Comparison of ENCODE assay signal across 12 cellular contexts in genomic region chr3:110069641-110070538, GRCh38.
A peak's percentile ranks its signal among the peaks of the same experiment; 100 is the strongest.
DNase-seq lines count a peak whose midpoint lies in the region; ATAC-seq and TF ChIP-seq lines count a peak whose summit lies in the region.
"Had no signal": no experiment of that assay in that cellular context is flagged by ENCODE, and none has a peak within 500 bp of the region (broad histone marks: within the 10 kb centered on the region; RNA-seq: fewer than 3 reads in every experiment).

No MANE protein-coding gene starts in this region.

- H3K36me3 ChIP-seq in trophoblast cell (ENCODE audit: control insufficient read depth in 1 of 2, insufficient read depth in 2 of 2, low read length in 2 of 2), result no peaks in the 10 kb centered on the region
- H3K36me3 ChIP-seq in gastrocnemius medialis, result no peaks in the 10 kb centered on the region

- DNase-seq in DMS53 (lab: John Stamatoyannopoulos, UW) (peak; percentile 18), DMS53 treated with DMSO at 0.1 percent for 48 hours (lab: John Stamatoyannopoulos, UW; ENCODE audit: unreplicated experiment) (no peak), OCI-M1 (lab: John Stamatoyannopoulos, UW) (peak; percentile 45), fibroblast of pulmonary artery (ENCODE audit: low read depth) (peak; percentile 88), trophoblast cell (peak; percentile 35 to 42), gastrocnemius medialis (no peak), NCI-H1694 treated with DMSO at 0.1 percent for 48 hours (lab: John Stamatoyannopoulos, UW) (no peak)
- DNase-seq: activated gamma-delta T cell treated with Interleukin-2 at 50 U/mL for 16 hours, NCI-H1436 treated with DMSO at 0.1 percent for 48 hours had no signal

- H4K12ac ChIP-seq in trophoblast cell (ENCODE audit: low read depth, low read length), result no peak overlapping the region

- in situ Hi-C loops in gastrocnemius medialis (cut with MboI; ENCODE audit: low sequenced_read_pairs in 4 of 4), result no loop called here

- no CpG with 5 or more reads among the region's 2 CpGs for WGBS in trophoblast cell (ENCODE audit: extremely low coverage, insufficient coverage, insufficient read length)

- intact Hi-C loops in gastrocnemius medialis (cut with DNase I; ENCODE audit: low total_unique reads), result no loop called here

- no peaks in the 10 kb centered on the region for H3K79me1 ChIP-seq in trophoblast cell (ENCODE audit: low read length)

- no peak overlapping the region for H2BK120ac ChIP-seq in trophoblast cell (ENCODE audit: insufficient read depth, low read length, poor library complexity)

- no peak overlapping the region for H3K18ac ChIP-seq in trophoblast cell (ENCODE audit: low read length)

- no peak overlapping the region for H2BK5ac ChIP-seq in trophoblast cell (ENCODE audit: low read depth, low read length, poor library complexity)

- H4K8ac ChIP-seq in trophoblast cell (ENCODE audit: low read depth, low read length), result no peak overlapping the region

- H3K9me3 ChIP-seq in trophoblast cell (ENCODE audit: insufficient read depth, low read depth, low read length) (peaks cover 6% of the 10 kb centered on the region), gastrocnemius medialis (no peaks in the 10 kb centered on the region)

- no peaks in the 10 kb centered on the region for H3K27me3 ChIP-seq in trophoblast cell (ENCODE audit: insufficient read depth, low read length)
- no peaks in the 10 kb centered on the region for H3K27me3 ChIP-seq in gastrocnemius medialis

- no peak overlapping the region for H3K4ac ChIP-seq in trophoblast cell (ENCODE audit: low read depth, low read length)

- ATAC-seq in GM21360 (IDR thresholded peaks at IDR 0.05; ENCODE audit: unreplicated experiment) (no peak), gastrocnemius medialis (no peak)
- ATAC-seq: left lobe of liver had no signal

- H3K4me1 ChIP-seq in trophoblast cell (ENCODE audit: control insufficient read depth in 1 of 2, insufficient read depth in 2 of 2, low read length in 2 of 2), result no peaks in the 10 kb centered on the region
- no peaks in the 10 kb centered on the region for H3K4me1 ChIP-seq in gastrocnemius medialis

- TF ChIP-seq POLR2A in gastrocnemius medialis (IDR thresholded peaks at IDR 0.05), result no peak

- H3K27ac ChIP-seq in trophoblast cell (ENCODE audit: low read depth, low read length) (no peak overlapping the region), gastrocnemius medialis (no peak overlapping the region)
- H3K27ac ChIP-seq: 22Rv1 had no signal

- H3K14ac ChIP-seq in trophoblast cell (ENCODE audit: low read length), result no peak overlapping the region

- no peaks in the 10 kb centered on the region for H3K79me2 ChIP-seq in trophoblast cell (ENCODE audit: control insufficient read depth, insufficient read depth, low read length, poor library complexity)

- no peak overlapping the region for H2BK12ac ChIP-seq in trophoblast cell (ENCODE audit: low read length)

- no peak overlapping the region for H2AK5ac ChIP-seq in trophoblast cell (ENCODE audit: low read length)

- H3K4me2 ChIP-seq in trophoblast cell (ENCODE audit: low read length), result no peak overlapping the region

- no peak overlapping the region for H4K91ac ChIP-seq in trophoblast cell (ENCODE audit: low read depth, low read length)

- TF ChIP-seq CTCF in fibroblast of pulmonary artery (IDR thresholded peaks at IDR 0.05; ENCODE audit: low read length, missing control alignments) (no peak), gastrocnemius medialis (IDR thresholded peaks at IDR 0.05 in 4 of 5, conservative IDR thresholded peaks at IDR 0.05 in 1 of 5) (no peak)

- no peak overlapping the region for H2AFZ ChIP-seq in trophoblast cell (ENCODE audit: insufficient read depth, low read length, poor library complexity)

- H3K4me3 ChIP-seq in fibroblast of pulmonary artery (replicated peaks; ENCODE audit: low read depth, low read length) (no peak overlapping the region), trophoblast cell (ENCODE audit: low read depth, low read length) (no peak overlapping the region), gastrocnemius medialis (no peak overlapping the region)

- H3K9ac ChIP-seq in trophoblast cell (ENCODE audit: low read length), result no peak overlapping the region

- no peak overlapping the region for H3K23ac ChIP-seq in trophoblast cell (ENCODE audit: low read length)

Comparison
In these comparisons a context has a peak if more than half of its experiments do, and no peak if none do; other contexts are left out.
1. DNase-seq: peak in DMS53 (single experiment), OCI-M1 (single experiment), fibroblast of pulmonary artery (single experiment) and trophoblast cell (2 of 2); none in DMS53 treated with DMSO at 0.1 percent for 48 hours (single experiment), gastrocnemius medialis (0 of 2) and NCI-H1694 treated with DMSO at 0.1 percent for 48 hours (single experiment).